In the genomic region with DNA sequence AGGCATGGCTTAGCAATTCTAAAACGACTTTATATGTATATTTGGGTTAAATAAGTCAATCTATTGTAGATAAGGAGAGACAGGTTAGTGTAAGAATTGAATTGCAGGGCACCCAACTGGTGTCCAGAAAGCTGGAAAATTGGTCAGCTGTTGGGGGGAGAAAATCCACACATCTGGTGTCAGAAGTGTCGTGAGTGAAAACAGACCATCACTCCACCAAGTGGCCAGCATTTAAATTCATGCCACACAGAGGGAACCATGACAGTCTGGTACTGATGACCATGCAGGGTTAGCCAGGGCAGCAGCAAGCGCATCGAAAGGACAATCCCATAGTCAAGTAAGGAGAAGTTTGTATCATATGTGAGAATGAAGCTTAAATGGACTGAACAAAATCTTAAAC, we compare ENCODE assay signal across 9 cellular contexts. TPM values are rescaled to one million over a fixed set of nuclear protein-coding genes. Genes with fewer than 3 reads are reported as not detected.
DNase-seq lines count a peak whose midpoint lies in the region; ATAC-seq, FAIRE-seq and TF ChIP-seq lines count a peak whose summit lies in the region.
"Had no signal": no experiment of that assay in that cellular context is flagged by ENCODE, and none has a peak within 500 bp of the region (broad histone marks: within the 10 kb centered on the region; RNA-seq: fewer than 3 reads in every experiment).

No MANE protein-coding gene starts in this region.

- H3K4me2 ChIP-seq in hepatocyte, result no peak overlapping the region

- DNase-seq in Right ventricle myocardium inferior (ENCODE audit: missing footprints) (no peak), right atrium auricular region (ENCODE audit: low spot score) (no peak), hepatocyte (ENCODE audit: low spot score) (no peak), upper lobe of right lung (no peak), NCI-H226 (no peak), D721Med (ENCODE audit: insufficient read length, low spot score) (no peak), NCI-H2171 treated with DMSO at 0.1 percent for 48 hours (lab: John Stamatoyannopoulos, UW) (no peak)
- DNase-seq: effector CD8-positive, alpha-beta T cell had no signal

- peak in 1 of 2 donors; percentile 39 for TF ChIP-seq CTCF in right atrium auricular region (IDR thresholded peaks at IDR 0.05)
- TF ChIP-seq CTCF in VCaP (conservative IDR thresholded peaks at IDR 0.05), result peak; percentile 50
- TF ChIP-seq CTCF in hepatocyte (IDR thresholded peaks at IDR 0.05; ENCODE audit: poor library complexity), result peak; percentile 12
- no peak for TF ChIP-seq CTCF in upper lobe of right lung (IDR thresholded peaks at IDR 0.05)
- no peak for TF ChIP-seq CTCF in D721Med (IDR thresholded peaks at IDR 0.05; ENCODE audit: insufficient read depth, missing control alignments)

- H2AFZ ChIP-seq in hepatocyte, result no peak overlapping the region

- no peaks in the 10 kb centered on the region for H3K9me2 ChIP-seq in hepatocyte (replicated peaks; ENCODE audit: insufficient read depth)

- no peaks in the 10 kb centered on the region for H4K20me1 ChIP-seq in hepatocyte (ENCODE audit: insufficient read depth, poor library complexity, severe bottlenecking)

- peak; percentile 56 for ATAC-seq in Right ventricle myocardium inferior
- peak; percentile 43 for ATAC-seq in upper lobe of right lung

- no peak for FAIRE-seq in D721Med (lab: Jason Lieb, UNC)

- H3K4me3 ChIP-seq in right atrium auricular region (no peak overlapping the region), hepatocyte (no peak overlapping the region), upper lobe of right lung (no peak overlapping the region)

- no peaks in the 10 kb centered on the region for H3K79me2 ChIP-seq in hepatocyte

- peaks cover 0 to 5% of the 10 kb centered on the region in 2 donors for H3K4me1 ChIP-seq in right atrium auricular region
- no peaks in the 10 kb centered on the region for H3K4me1 ChIP-seq in hepatocyte (ENCODE audit: insufficient read depth)
- H3K4me1 ChIP-seq in upper lobe of right lung, result no peaks in the 10 kb centered on the region

- H3K9me3 ChIP-seq in right atrium auricular region, result no peaks in the 10 kb centered on the region
- H3K9me3 ChIP-seq in hepatocyte (ENCODE audit: low read depth), result no peaks in the 10 kb centered on the region
- no peaks in the 10 kb centered on the region for H3K9me3 ChIP-seq in upper lobe of right lung

- H3K27ac ChIP-seq in right atrium auricular region (no peak overlapping the region), VCaP (no peak overlapping the region), hepatocyte (no peak overlapping the region), upper lobe of right lung (no peak overlapping the region)

- intact Hi-C loops in Right ventricle myocardium inferior (cut with DNase I) (no loop called here), upper lobe of right lung (cut with DNase I) (no loop called here)

- H3K36me3 ChIP-seq in right atrium auricular region (no peaks in the 10 kb centered on the region), hepatocyte (replicated peaks; ENCODE audit: insufficient read depth, low read depth) (no peaks in the 10 kb centered on the region), upper lobe of right lung (no peaks in the 10 kb centered on the region)

- H3K27me3 ChIP-seq in right atrium auricular region (no peaks in the 10 kb centered on the region), hepatocyte (no peaks in the 10 kb centered on the region), upper lobe of right lung (no peaks in the 10 kb centered on the region)

- 70% methylated on average over 4 of the region's 4 CpGs for WGBS in hepatocyte (ENCODE audit: low lambda C conversion rate, missing lambda C conversion rate)

RNA-seq across cellular contexts. Expression of a gene that starts 11.7 kb away (rescaled TPM):
- total RNA-seq in Right ventricle myocardium inferior, result 0.22 TPM
- not detected for total RNA-seq in right atrium auricular region
- total RNA-seq in hepatocyte, result not detected in 2 replicates
- polyA plus RNA-seq in hepatocyte, result not detected in 2 replicates
- 3.0 TPM for total RNA-seq in upper lobe of right lung

RNA-seq across cellular contexts. Expression of a gene that starts 18.8 kb away (rescaled TPM):
- total RNA-seq in Right ventricle myocardium inferior (13.0 TPM), right atrium auricular region (10 to 100 TPM in 1 of 2 donors, 1 to 10 TPM in 1; 8.6 to 13.4 TPM), hepatocyte (9.6 and 12.8 TPM in 2 replicates), upper lobe of right lung (29.5 TPM)
- 1.5 and 2.6 TPM in 2 replicates for polyA plus RNA-seq in hepatocyte

RNA-seq across cellular contexts. Expression of a gene that starts 18.8 kb away (rescaled TPM):
- total RNA-seq in Right ventricle myocardium inferior (54.4 TPM), right atrium auricular region (10 to 100 TPM; 53.1 to 56.0 TPM), hepatocyte (120 and 123 TPM in 2 replicates), upper lobe of right lung (84.5 TPM)
- 33.7 and 34.9 TPM in 2 replicates for polyA plus RNA-seq in hepatocyte

Comparison
In these comparisons a context has a peak if more than half of its experiments do, and no peak if none do; other contexts are left out.
1. CTCF ChIP-seq: peak in VCaP (single experiment) and hepatocyte (single experiment); none in upper lobe of right lung (single experiment) and D721Med (single experiment).